Comparison of ENCODE assay signal across 17 cellular contexts in genomic region chr1:208112380-208112779, GRCh38.
"Had no signal": no experiment of that assay in that cellular context is flagged by ENCODE, and none has a peak within 500 bp of the region (broad histone marks: within the 10 kb centered on the region; RNA-seq: fewer than 3 reads in every experiment).

No MANE protein-coding gene starts in this region.

- H3K9me3 Mint-ChIP-seq: dendritic cell treated with granulocyte-macrophage colony-stimulating factor and Interleukin-4, amounts not matched to agents 40 ng/mL and 50 ng/mL, for 4 days; effector memory CD8-positive, alpha-beta T cell; immature natural killer cell; naive B cell; nephron progenitor cell had no signal

- H3K4me1 Mint-ChIP-seq: immature natural killer cell, naive B cell had no signal

- H3K9me3 ChIP-seq: esophagus squamous epithelium, gastroesophageal sphincter, neutrophil, uterus had no signal

- H3K27ac Mint-ChIP-seq: dendritic cell treated with granulocyte-macrophage colony-stimulating factor and Interleukin-4, amounts not matched to agents 40 ng/mL and 50 ng/mL, for 4 days; effector memory CD8-positive, alpha-beta T cell; immature natural killer cell; naive B cell had no signal

- H3K36me3 Mint-ChIP-seq: immature natural killer cell, naive B cell had no signal

- H3K4me3 Mint-ChIP-seq: dendritic cell treated with granulocyte-macrophage colony-stimulating factor and Interleukin-4, amounts not matched to agents 40 ng/mL and 50 ng/mL, for 4 days; effector memory CD8-positive, alpha-beta T cell; immature natural killer cell; naive B cell had no signal

- H3K4me3 ChIP-seq: esophagus squamous epithelium, gastroesophageal sphincter, smooth muscle cell, uterus had no signal

- FAIRE-seq: colon, keratinocyte had no signal

- ATAC-seq: effector memory CD8-positive, alpha-beta T cell; gastroesophageal sphincter had no signal

- H3K27ac ChIP-seq: esophagus squamous epithelium, gastroesophageal sphincter, neutrophil, uterus had no signal

- H3K36me3 ChIP-seq: neutrophil, uterus had no signal

- H3K27me3 ChIP-seq: esophagus squamous epithelium, gastroesophageal sphincter, neutrophil, uterus had no signal

- H3K4me2 ChIP-seq: smooth muscle cell had no signal

- DNase-seq: effector memory CD8-positive, alpha-beta T cell; esophagus squamous epithelium; foreskin fibroblast; glutamatergic neuron; immature natural killer cell; naive B cell; nephron progenitor cell; stimulated activated CD4-positive, alpha-beta T cell treated with anti-CD3 and anti-CD28 coated beads, Interleukin-2, amount 100 ng/mL, for 48 hours; stimulated activated naive CD4-positive, alpha-beta T cell treated with Interleukin-2 at 50 U/mL for 16 hours; trophoblast cell; uterus had no signal
